ENCODE assay signal across 23 cellular contexts in the genomic region with DNA sequence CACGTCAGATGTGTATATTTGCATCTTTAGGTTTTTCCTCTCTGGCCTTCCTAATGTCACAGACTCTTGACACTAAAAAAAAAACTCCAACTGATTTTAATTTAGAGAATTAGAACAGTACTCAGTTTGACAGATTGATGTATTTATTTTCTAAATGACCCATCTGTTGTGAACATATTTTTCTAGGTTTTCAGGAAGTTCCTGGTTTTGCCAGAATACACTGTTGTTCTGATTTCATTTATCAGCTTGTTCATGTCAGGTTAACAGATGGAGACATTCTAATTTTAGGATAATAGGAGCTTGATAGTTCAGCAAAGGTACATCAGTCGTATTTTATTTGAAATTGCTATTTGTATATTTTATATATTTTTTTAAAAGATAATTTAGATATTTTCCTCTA.
"Had no signal": no experiment of that assay in that cellular context is flagged by ENCODE, and none has a peak within 500 bp of the region (broad histone marks: within the 10 kb centered on the region; RNA-seq: fewer than 3 reads in every experiment).

No MANE protein-coding gene starts in this region.

- H3K4me3 ChIP-seq: coronary artery, esophagus muscularis mucosa, left lung, mucosa of descending colon, prostate gland, sigmoid colon, stomach, tibial artery had no signal

- ATAC-seq: left cardiac atrium; left lung; mucosa of descending colon; natural killer cell treated with Interleukin-12 subunit alpha and Interleukin-12 subunit beta and Interleukin-15 and Interleukin-18, amount 100 ng/mL, for 72 hours; right cardiac atrium; stimulated activated effector memory CD8-positive, alpha-beta T cell treated with anti-CD3 and anti-CD28 coated beads, Interleukin-12 subunit alpha, Interleukin-12 subunit beta, amount 100 ng/mL, for 72 hours had no signal

- H3K27me3 ChIP-seq: esophagus muscularis mucosa, left lung, sigmoid colon, stomach, tibial artery had no signal

- H3K4me1 ChIP-seq: left lung, parathyroid adenoma, prostate gland, stomach, tibial artery had no signal

- DNase-seq: dermis blood vessel endothelial cell; effector memory CD4-positive, alpha-beta T cell; foreskin melanocyte; glutamatergic neuron; hypothalamus; left cardiac atrium; left lung; mesenchymal stem cell; mucosa of descending colon; naive B cell; right cardiac atrium; sigmoid colon; stimulated activated CD4-positive, alpha-beta T cell treated with anti-CD3 and anti-CD28 coated beads, Interleukin-2, amount 100 ng/mL, for 24 hours; stimulated activated CD4-positive, alpha-beta T cell treated with anti-CD3 and anti-CD28 coated beads, Interleukin-4, amount 100 ng/mL, for 24 hours; stimulated activated naive CD4-positive, alpha-beta T cell treated with Interleukin-2 at 50 U/mL for 16 hours; stomach; tibial artery had no signal

- H3K9me3 ChIP-seq: esophagus muscularis mucosa, left lung, mucosa of descending colon, prostate gland, sigmoid colon, stomach, tibial artery had no signal

- H3K36me3 ChIP-seq: esophagus muscularis mucosa, prostate gland, sigmoid colon, stomach, tibial artery had no signal

- H3K27ac ChIP-seq: coronary artery, esophagus muscularis mucosa, left lung, parathyroid adenoma, prostate gland, sigmoid colon, stomach, tibial artery had no signal
